8 cellular contexts compared by ENCODE assay signal in the genomic region with DNA sequence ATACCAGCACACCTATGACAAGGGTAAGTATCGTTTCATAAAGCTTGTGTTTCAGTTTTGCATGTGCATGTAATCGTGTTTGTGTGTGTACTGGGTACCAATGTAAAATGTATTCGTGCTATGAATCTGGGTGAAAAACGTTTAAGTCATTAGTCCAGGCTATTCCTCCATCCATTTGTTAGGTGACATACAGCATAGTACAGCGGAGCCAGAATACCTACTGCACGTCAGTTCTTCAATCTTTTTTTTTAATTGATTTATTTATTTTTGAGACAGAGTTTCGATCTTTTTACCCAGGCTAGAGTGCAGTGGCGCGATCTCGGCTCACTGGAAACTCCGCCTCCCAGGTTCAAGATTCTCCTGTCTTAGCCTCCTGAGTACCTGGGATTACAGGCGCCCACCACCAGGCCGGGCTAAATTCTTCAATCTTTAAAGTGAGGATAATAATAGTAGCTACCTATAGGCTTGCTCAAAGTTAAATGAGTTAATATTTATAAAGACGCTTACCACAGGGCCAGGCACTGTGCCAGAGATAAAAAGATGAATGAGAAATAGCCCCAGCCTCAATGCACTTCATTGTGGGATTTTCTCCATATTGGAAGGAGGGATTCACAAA. TPM values are rescaled to one million over a fixed set of nuclear protein-coding genes. Genes with fewer than 3 reads are reported as not detected.
A peak's percentile ranks its signal among the peaks of the same experiment; 100 is the strongest.
DNase-seq lines count a peak whose midpoint lies in the region; ATAC-seq, FAIRE-seq and TF ChIP-seq lines count a peak whose summit lies in the region.

No MANE protein-coding gene starts in this region.

- ATAC-seq in HG02759 (IDR thresholded peaks at IDR 0.05; ENCODE audit: unreplicated experiment) (peak; percentile 0), HepG2 (peak; percentile 32), GM19463 (IDR thresholded peaks at IDR 0.05; ENCODE audit: unreplicated experiment) (no peak)
- no peak for ATAC-seq in activated naive CD8-positive, alpha-beta T cell treated with anti-CD3 and anti-CD28 coated beads, Interleukin-2, amount 50 U/mL, for 24 hours

- peak overlapping the region; percentile 89 for H3K4me2 ChIP-seq in HepG2 (ENCODE audit: low read depth, low read length)

- H3K4me3 ChIP-seq in BJ (ENCODE audit: low read depth, low read length) (peak overlapping the region; percentile 81), HepG2 (replicated peaks in 1 of 3; ENCODE audit: insufficient read depth in 1 of 3, low read depth in 2 of 3, low read length in 3 of 3) (peak overlapping the region; percentile 28 to 70 (median 67)), transverse colon (peak overlapping the region in 3 of 4 donors; percentile 61 to 80 (median 76))

- TF ChIP-seq EP300 in HepG2 (IDR thresholded peaks at IDR 0.05; ENCODE audit: low read depth in 2 of 2, low read length in 2 of 2) (no peak), HepG2 (CRISPR knock-in tag; IDR thresholded peaks at IDR 0.05; ENCODE audit: borderline replicate concordance) (no peak), transverse colon (IDR thresholded peaks at IDR 0.05; ENCODE audit: low read depth) (no peak)

- H3K9ac ChIP-seq in HepG2 (ENCODE audit: insufficient read depth, low read depth, low read length), result peak overlapping the region; percentile 60

- H2AFZ ChIP-seq in HepG2 (ENCODE audit: low read length), result peak overlapping the region; percentile 52

- peaks cover 52% of the 10 kb centered on the region for H3K36me3 Mint-ChIP-seq in activated naive CD8-positive, alpha-beta T cell treated with anti-CD3 and anti-CD28 coated beads, Interleukin-2, amount 50 U/mL, for 24 hours (ENCODE audit: low read depth)

- H4K20me1 ChIP-seq in HepG2 (ENCODE audit: insufficient read depth, low read length), result peaks cover 6% of the 10 kb centered on the region; the same call in 1 of the 2 replicates

- H3K27me3 ChIP-seq in BJ (ENCODE audit: control insufficient read depth, insufficient read depth, low read length), result no peaks in the 10 kb centered on the region
- no peaks in the 10 kb centered on the region for H3K27me3 ChIP-seq in HepG2 (ENCODE audit: control insufficient read depth in 1 of 2, insufficient read depth in 2 of 2, low read length in 2 of 2)
- H3K27me3 ChIP-seq in transverse colon, result no peaks in the 10 kb centered on the region

- no peaks in the 10 kb centered on the region for H3K27me3 Mint-ChIP-seq in activated naive CD8-positive, alpha-beta T cell treated with anti-CD3 and anti-CD28 coated beads, Interleukin-2, amount 50 U/mL, for 24 hours

- H3K4me1 ChIP-seq in HepG2 (ENCODE audit: insufficient read depth, low read length) (peaks cover 44% of the 10 kb centered on the region), transverse colon (peaks cover 11 to 23% (median 20%) of the 10 kb centered on the region in 4 donors)

- no peaks in the 10 kb centered on the region for H3K9me3 Mint-ChIP-seq in activated naive CD8-positive, alpha-beta T cell treated with anti-CD3 and anti-CD28 coated beads, Interleukin-2, amount 50 U/mL, for 24 hours

- H3K27ac Mint-ChIP-seq in activated naive CD8-positive, alpha-beta T cell treated with anti-CD3 and anti-CD28 coated beads, Interleukin-2, amount 50 U/mL, for 24 hours, result peak overlapping the region; percentile 100

- in situ Hi-C loops in HepG2 (cut with HindIII; ENCODE audit: extremely low pct_ligation_motif_present, low pct_unique_long_range_greater_than_20kb), result no loop called here
- in situ Hi-C loops in transverse colon (cut with MboI; ENCODE audit: low pct_ligation_motif_present in 1 of 4, low pct_unique_long_range_greater_than_20kb in 1 of 4, low sequenced_read_pairs in 3 of 4), result loop anchor here in 2 of 4 donors (10.0 kb wide), 2 partner anchors 46 to 74 kb away; a partner anchor contains a TSS

- H3K36me3 ChIP-seq in BJ (ENCODE audit: control insufficient read depth, insufficient read depth, low read length), result peaks cover 6% of the 10 kb centered on the region
- H3K36me3 ChIP-seq in HepG2 (replicated peaks in 1 of 2; ENCODE audit: control insufficient read depth in 1 of 2, insufficient read depth in 2 of 2, low read length in 2 of 2), result peaks cover 2 to 20% of the 10 kb centered on the region in 2 experiments
- H3K36me3 ChIP-seq in transverse colon, result peaks cover 0 to 21% (median 9%) of the 10 kb centered on the region in 4 donors

- intact Hi-C loops in HepG2 (cut with micrococcal nuclease; ENCODE audit: unreplicated experiment) (loop anchor here (1.0 kb wide), 4 partner anchors 12 to 211 kb away; a partner anchor contains a TSS), transverse colon (cut with DNase I; ENCODE audit: low total_unique reads) (loop anchor here (5.0 kb wide), 1 partner anchor 34 kb away; no protein-coding TSS in a partner anchor)

- H3K27ac ChIP-seq in HepG2 (ENCODE audit: extremely low read length, insufficient read depth, low read length) (peak overlapping the region; percentile 72), transverse colon (peak overlapping the region; percentile 90 to 93 (median 90))

- TSS peak; percentile 84 for BruUV-seq in HepG2 (replicated peaks; lab: Mats Ljungman, UMichigan)

- DNase-seq in BJ (ENCODE audit: low read depth) (no peak), HepG2 (ENCODE audit: low spot score) (no peak), transverse colon (no peak), HTR-8/SVneo (ENCODE audit: insufficient read length, low spot score) (no peak), OCI-M2 (lab: John Stamatoyannopoulos, UW; ENCODE audit: unreplicated experiment) (no peak)
- no peak for DNase-seq in activated naive CD8-positive, alpha-beta T cell treated with anti-CD3 and anti-CD28 coated beads, Interleukin-2, amount 50 U/mL, for 24 hours

- peaks cover 21% of the 10 kb centered on the region for H3K79me2 ChIP-seq in HepG2 (ENCODE audit: insufficient read depth, low read length)

- TF ChIP-seq CTCF in BJ (IDR thresholded peaks at IDR 0.05; ENCODE audit: insufficient read depth, low read depth, low read length) (no peak), HepG2 (CRISPR knock-in tag; IDR thresholded peaks at IDR 0.05) (no peak), transverse colon (IDR thresholded peaks at IDR 0.05) (peak in 1 of 5 experiments; percentile 49)

- FAIRE-seq in HepG2 (lab: Jason Lieb, UNC) (no peak), HTR-8/SVneo (lab: Jason Lieb, UNC) (no peak)

- H3K4me3 Mint-ChIP-seq in activated naive CD8-positive, alpha-beta T cell treated with anti-CD3 and anti-CD28 coated beads, Interleukin-2, amount 50 U/mL, for 24 hours, result peak overlapping the region; percentile 100

- POLR2A ChIA-PET in BJ (lab: Charles Lee) (no interaction called here), HepG2 (lab: Yijun Ruan, JAX) (interaction anchor here (0.6 to 3.4 kb wide), 6 partner anchors 25 to 67 kb away, joined by 3 to 26 read pairs (median 6); a partner anchor contains a TSS)

- TF ChIP-seq RAD21 in HepG2 (CRISPR knock-in tag; IDR thresholded peaks at IDR 0.05), result no peak

- TF ChIP-seq POLR2A in HepG2 (IDR thresholded peaks at IDR 0.05; ENCODE audit: insufficient read depth in 1 of 2, low read depth in 2 of 2, low read length in 2 of 2) (no peak), transverse colon (IDR thresholded peaks at IDR 0.05) (no peak)

- CTCF ChIA-PET in BJ (lab: Yijun Ruan, JAX), result interaction anchor here (1.0 to 3.4 kb wide), 5 partner anchors 12 to 303 kb away, joined by 3 to 27 read pairs (median 8); a partner anchor contains a TSS
- CTCF ChIA-PET in HepG2 (lab: Yijun Ruan, JAX; ENCODE audit: low intra/inter-chr PET ratio, low total read pairs), result interaction anchor here (1.2 to 1.9 kb wide), 3 partner anchors 11 to 85 kb away, joined by 4 to 5 read pairs (median 4); a partner anchor contains a TSS

- 12% methylated on average over 14 of the region's 14 CpGs for WGBS in HepG2 (ENCODE audit: low lambda C conversion rate)
- WGBS in transverse colon (ENCODE audit: low coverage in 1 of 2), 2 donors, result 66 to 72% methylated on average over 14 of the region's 14 CpGs

- H3K4me1 Mint-ChIP-seq in activated naive CD8-positive, alpha-beta T cell treated with anti-CD3 and anti-CD28 coated beads, Interleukin-2, amount 50 U/mL, for 24 hours, result peaks cover 74% of the 10 kb centered on the region

- H3K9me3 ChIP-seq in HepG2 (ENCODE audit: low read length) (no peaks in the 10 kb centered on the region), transverse colon (no peaks in the 10 kb centered on the region)

RNA-seq across cellular contexts. Expression of a gene that starts 0.6 kb away (rescaled TPM):
- 635 and 868 TPM in 2 replicates for polyA plus RNA-seq in BJ (2011; rRNA removed)
- 282 and 579 TPM in 2 replicates for polyA minus RNA-seq in BJ (2011; rRNA and poly(A)+ RNA removed)
- total RNA-seq in HepG2 (2016; rRNA removed; fragmentation: Illumina TruSeq; extraction: Trizol), result 421 and 486 TPM in 2 replicates
- 72.0 TPM in 2 replicates for total RNA-seq in HepG2 (2016; cell fraction: cytosol; rRNA removed; fragmentation: Illumina TruSeq; extraction: Trizol; ENCODE audit: low read depth)
- 458 and 473 TPM in 2 replicates for total RNA-seq in HepG2 (2016; cell fraction: insoluble cytoplasmic fraction; rRNA removed; fragmentation: Illumina TruSeq; extraction: Trizol)
- 138 and 145 TPM in 2 replicates for total RNA-seq in HepG2 (2016; cell fraction: membrane; rRNA removed; fragmentation: Illumina TruSeq; extraction: Trizol)
- 138 and 140 TPM in 2 replicates for total RNA-seq in HepG2 (2016; cell fraction: nucleus; rRNA removed; fragmentation: Illumina TruSeq; extraction: Trizol)
- polyA plus RNA-seq in HepG2 (2011; rRNA removed), result 137 and 150 TPM in 2 replicates
- 378 and 432 TPM in 2 replicates for polyA plus RNA-seq in HepG2 (2011; cell fraction: cytosol; rRNA removed)
- 76.8 and 81.8 TPM in 2 replicates for polyA plus RNA-seq in HepG2 (2011; cell fraction: nucleus; rRNA removed)
- polyA plus RNA-seq in HepG2 (2012), result 154 and 167 TPM in 2 replicates
- polyA plus RNA-seq in HepG2 (2016; cell fraction: cytosol; fragmentation: Illumina TruSeq; extraction: Trizol; ENCODE audit: low read depth), result 148 and 185 TPM in 2 replicates
- polyA plus RNA-seq in HepG2 (2016; cell fraction: insoluble cytoplasmic fraction; fragmentation: Illumina TruSeq; extraction: Trizol; ENCODE audit: low read depth), result 474 and 475 TPM in 2 replicates
- 144 and 146 TPM in 2 replicates for polyA plus RNA-seq in HepG2 (2016; cell fraction: membrane; fragmentation: Illumina TruSeq; extraction: Trizol; ENCODE audit: low read depth)
- 247 and 273 TPM in 2 replicates for polyA plus RNA-seq in HepG2 (2016; cell fraction: nucleus; fragmentation: Illumina TruSeq; extraction: Trizol; ENCODE audit: insufficient read depth, low read depth)
- 68.8 and 527 TPM in 2 replicates for polyA minus RNA-seq in HepG2 (2011; rRNA and poly(A)+ RNA removed; ENCODE audit: low replicate concordance)
- polyA minus RNA-seq in HepG2 (2011; cell fraction: cytosol; rRNA and poly(A)+ RNA removed), result 25.4 and 29.8 TPM in 2 replicates
- 35.5 and 41.8 TPM in 2 replicates for polyA minus RNA-seq in HepG2 (2011; cell fraction: nucleus; rRNA and poly(A)+ RNA removed)
- total RNA-seq in transverse colon, result 1,000 to 10,000 TPM in 2 of 4 donors, 100 to 1,000 TPM in 2; 283 to 2,670 (median 937) TPM

RNA-seq across cellular contexts. Expression of a gene that starts 20.2 kb away (rescaled TPM):
- 1.9 and 2.9 TPM in 2 replicates for polyA plus RNA-seq in BJ (2011; rRNA removed)
- 3.6 and 4.1 TPM in 2 replicates for polyA minus RNA-seq in BJ (2011; rRNA and poly(A)+ RNA removed)
- 0.58 and 0.76 TPM in 2 replicates for total RNA-seq in HepG2 (2016; rRNA removed; fragmentation: Illumina TruSeq; extraction: Trizol)
- 0.18 and 0.30 TPM in 2 replicates for total RNA-seq in HepG2 (2016; cell fraction: cytosol; rRNA removed; fragmentation: Illumina TruSeq; extraction: Trizol; ENCODE audit: low read depth)
- total RNA-seq in HepG2 (2016; cell fraction: insoluble cytoplasmic fraction; rRNA removed; fragmentation: Illumina TruSeq; extraction: Trizol), result 0.74 and 1.4 TPM in 2 replicates
- total RNA-seq in HepG2 (2016; cell fraction: membrane; rRNA removed; fragmentation: Illumina TruSeq; extraction: Trizol), result 1.1 and 1.6 TPM in 2 replicates
- 1.3 and 1.9 TPM in 2 replicates for total RNA-seq in HepG2 (2016; cell fraction: nucleus; rRNA removed; fragmentation: Illumina TruSeq; extraction: Trizol)
- 2.2 TPM in 2 replicates for polyA plus RNA-seq in HepG2 (2011; rRNA removed)
- 0.97 and 1.1 TPM in 2 replicates for polyA plus RNA-seq in HepG2 (2011; cell fraction: cytosol; rRNA removed)
- polyA plus RNA-seq in HepG2 (2011; cell fraction: nucleus; rRNA removed), result 9.8 and 10.5 TPM in 2 replicates
- polyA plus RNA-seq in HepG2 (2012), result 2.3 and 2.6 TPM in 2 replicates
- polyA plus RNA-seq in HepG2 (2016; cell fraction: cytosol; fragmentation: Illumina TruSeq; extraction: Trizol; ENCODE audit: low read depth), result 0.14 and 0.19 TPM in 2 replicates
- polyA plus RNA-seq in HepG2 (2016; cell fraction: insoluble cytoplasmic fraction; fragmentation: Illumina TruSeq; extraction: Trizol; ENCODE audit: low read depth), result 1.8 and 2.6 TPM in 2 replicates
- polyA plus RNA-seq in HepG2 (2016; cell fraction: membrane; fragmentation: Illumina TruSeq; extraction: Trizol; ENCODE audit: low read depth), result 1.4 TPM in 2 replicates
- polyA plus RNA-seq in HepG2 (2016; cell fraction: nucleus; fragmentation: Illumina TruSeq; extraction: Trizol; ENCODE audit: insufficient read depth, low read depth), result 5.8 and 8.1 TPM in 2 replicates
- 2.8 and 5.2 TPM in 2 replicates for polyA minus RNA-seq in HepG2 (2011; rRNA and poly(A)+ RNA removed; ENCODE audit: low replicate concordance)
- polyA minus RNA-seq in HepG2 (2011; cell fraction: cytosol; rRNA and poly(A)+ RNA removed), result 1.1 and 1.3 TPM in 2 replicates
- 3.4 and 5.0 TPM in 2 replicates for polyA minus RNA-seq in HepG2 (2011; cell fraction: nucleus; rRNA and poly(A)+ RNA removed)
- total RNA-seq in transverse colon, result 1 to 10 TPM; 1.9 to 6.2 (median 3.9) TPM

RNA-seq across cellular contexts. Expression of a gene that starts 38.9 kb away (rescaled TPM):
- polyA plus RNA-seq in BJ (2011; rRNA removed), result 4.7 and 6.0 TPM in 2 replicates
- 4.0 and 5.4 TPM in 2 replicates for polyA minus RNA-seq in BJ (2011; rRNA and poly(A)+ RNA removed)
- 55.2 and 93.6 TPM in 2 replicates for total RNA-seq in HepG2 (2016; rRNA removed; fragmentation: Illumina TruSeq; extraction: Trizol)
- total RNA-seq in HepG2 (2016; cell fraction: cytosol; rRNA removed; fragmentation: Illumina TruSeq; extraction: Trizol; ENCODE audit: low read depth), result 36.1 and 42.2 TPM in 2 replicates
- 46.7 and 98.5 TPM in 2 replicates for total RNA-seq in HepG2 (2016; cell fraction: insoluble cytoplasmic fraction; rRNA removed; fragmentation: Illumina TruSeq; extraction: Trizol)
- total RNA-seq in HepG2 (2016; cell fraction: membrane; rRNA removed; fragmentation: Illumina TruSeq; extraction: Trizol), result 46.8 and 48.3 TPM in 2 replicates
- 117 and 127 TPM in 2 replicates for total RNA-seq in HepG2 (2016; cell fraction: nucleus; rRNA removed; fragmentation: Illumina TruSeq; extraction: Trizol)
- 358 and 371 TPM in 2 replicates for polyA plus RNA-seq in HepG2 (2011; rRNA removed)
- polyA plus RNA-seq in HepG2 (2011; cell fraction: cytosol; rRNA removed), result 214 and 230 TPM in 2 replicates
- 367 and 383 TPM in 2 replicates for polyA plus RNA-seq in HepG2 (2011; cell fraction: nucleus; rRNA removed)
- polyA plus RNA-seq in HepG2 (2012), result 198 and 242 TPM in 2 replicates
- polyA plus RNA-seq in HepG2 (2016; cell fraction: cytosol; fragmentation: Illumina TruSeq; extraction: Trizol; ENCODE audit: low read depth), result 24.3 and 27.5 TPM in 2 replicates
- 35.3 and 44.6 TPM in 2 replicates for polyA plus RNA-seq in HepG2 (2016; cell fraction: insoluble cytoplasmic fraction; fragmentation: Illumina TruSeq; extraction: Trizol; ENCODE audit: low read depth)
- polyA plus RNA-seq in HepG2 (2016; cell fraction: membrane; fragmentation: Illumina TruSeq; extraction: Trizol; ENCODE audit: low read depth), result 26.3 and 32.3 TPM in 2 replicates
- 175 and 182 TPM in 2 replicates for polyA plus RNA-seq in HepG2 (2016; cell fraction: nucleus; fragmentation: Illumina TruSeq; extraction: Trizol; ENCODE audit: insufficient read depth, low read depth)
- 35.9 and 876 TPM in 2 replicates for polyA minus RNA-seq in HepG2 (2011; rRNA and poly(A)+ RNA removed; ENCODE audit: low replicate concordance)
- 280 and 283 TPM in 2 replicates for polyA minus RNA-seq in HepG2 (2011; cell fraction: cytosol; rRNA and poly(A)+ RNA removed)
- polyA minus RNA-seq in HepG2 (2011; cell fraction: nucleus; rRNA and poly(A)+ RNA removed), result 466 and 567 TPM in 2 replicates
- 100 to 1,000 TPM; 270 to 634 (median 340) TPM for total RNA-seq in transverse colon

RNA-seq across cellular contexts. Expression of a gene that starts 44.0 kb away (rescaled TPM):
- polyA plus RNA-seq in BJ (2011; rRNA removed) (14.4 and 22.3 TPM in 2 replicates), HepG2 (2011; rRNA removed) (25.9 and 28.9 TPM in 2 replicates)
- polyA minus RNA-seq in BJ (2011; rRNA and poly(A)+ RNA removed), result 14.1 and 21.2 TPM in 2 replicates
- total RNA-seq in HepG2 (2016; rRNA removed; fragmentation: Illumina TruSeq; extraction: Trizol) (23.9 and 24.6 TPM in 2 replicates), transverse colon (10 to 100 TPM; 30.1 to 45.3 (median 33.9) TPM)
- 3.8 and 3.9 TPM in 2 replicates for total RNA-seq in HepG2 (2016; cell fraction: cytosol; rRNA removed; fragmentation: Illumina TruSeq; extraction: Trizol; ENCODE audit: low read depth)
- total RNA-seq in HepG2 (2016; cell fraction: insoluble cytoplasmic fraction; rRNA removed; fragmentation: Illumina TruSeq; extraction: Trizol), result 22.3 and 22.8 TPM in 2 replicates
- total RNA-seq in HepG2 (2016; cell fraction: membrane; rRNA removed; fragmentation: Illumina TruSeq; extraction: Trizol), result 7.8 and 8.4 TPM in 2 replicates
- 20.4 and 20.9 TPM in 2 replicates for total RNA-seq in HepG2 (2016; cell fraction: nucleus; rRNA removed; fragmentation: Illumina TruSeq; extraction: Trizol)
- polyA plus RNA-seq in HepG2 (2011; cell fraction: cytosol; rRNA removed), result 20.0 and 24.2 TPM in 2 replicates
- polyA plus RNA-seq in HepG2 (2011; cell fraction: nucleus; rRNA removed), result 30.0 and 31.3 TPM in 2 replicates
- 9.8 and 12.4 TPM in 2 replicates for polyA plus RNA-seq in HepG2 (2012)
- polyA plus RNA-seq in HepG2 (2016; cell fraction: cytosol; fragmentation: Illumina TruSeq; extraction: Trizol; ENCODE audit: low read depth), result 2.0 and 2.2 TPM in 2 replicates
- 22.7 and 23.4 TPM in 2 replicates for polyA plus RNA-seq in HepG2 (2016; cell fraction: insoluble cytoplasmic fraction; fragmentation: Illumina TruSeq; extraction: Trizol; ENCODE audit: low read depth)
- polyA plus RNA-seq in HepG2 (2016; cell fraction: membrane; fragmentation: Illumina TruSeq; extraction: Trizol; ENCODE audit: low read depth), result 3.8 and 4.7 TPM in 2 replicates
- polyA plus RNA-seq in HepG2 (2016; cell fraction: nucleus; fragmentation: Illumina TruSeq; extraction: Trizol; ENCODE audit: insufficient read depth, low read depth), result 31.4 and 33.9 TPM in 2 replicates
- polyA minus RNA-seq in HepG2 (2011; rRNA and poly(A)+ RNA removed; ENCODE audit: low replicate concordance), result 44.5 and 46.8 TPM in 2 replicates
- polyA minus RNA-seq in HepG2 (2011; cell fraction: cytosol; rRNA and poly(A)+ RNA removed), result 12.1 and 15.9 TPM in 2 replicates
- 25.6 and 32.1 TPM in 2 replicates for polyA minus RNA-seq in HepG2 (2011; cell fraction: nucleus; rRNA and poly(A)+ RNA removed)

Comparison
In these comparisons a context has a peak if more than half of its experiments do, and no peak if none do; other contexts are left out.
1. ATAC-seq: peak in HG02759 (single experiment) and HepG2 (single experiment); none in activated naive CD8-positive, alpha-beta T cell treated with anti-CD3 and anti-CD28 coated beads, Interleukin-2, amount 50 U/mL, for 24 hours (single experiment) and GM19463 (single experiment).
2. Peak in every context shown above with its lines, with median percentiles within 50 percentile points of each other: H3K4me3 ChIP-seq.